In the genomic region with DNA sequence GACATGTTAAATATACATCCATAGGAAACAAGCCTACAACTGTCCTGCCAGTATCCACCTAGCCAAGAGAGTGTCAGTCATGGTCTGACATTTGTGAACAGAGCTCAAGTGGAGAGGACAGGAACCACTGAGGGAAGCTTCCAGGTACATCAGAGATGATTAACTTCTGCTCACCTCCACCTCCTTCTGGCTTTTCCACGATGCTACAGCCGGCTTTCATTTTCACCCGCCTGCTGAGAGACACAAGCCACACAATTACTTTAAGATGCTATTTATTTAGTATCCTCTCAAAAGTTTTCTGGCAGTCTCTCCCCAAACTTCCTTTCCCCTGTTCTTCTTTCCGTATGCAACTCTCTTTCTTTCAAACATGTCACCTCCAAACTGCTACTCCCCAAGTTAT, we compare ENCODE assay signal across 9 cellular contexts. TPM values are rescaled to one million over a fixed set of nuclear protein-coding genes. Genes with fewer than 3 reads are reported as not detected.
DNase-seq lines count a peak whose midpoint lies in the region; ATAC-seq and TF ChIP-seq lines count a peak whose summit lies in the region.
"Had no signal": no experiment of that assay in that cellular context is flagged by ENCODE, and none has a peak within 500 bp of the region (broad histone marks: within the 10 kb centered on the region; RNA-seq: fewer than 3 reads in every experiment).

No MANE protein-coding gene starts in this region.

- TF ChIP-seq CTCF in GM12864 (IDR thresholded peaks at IDR 0.05; ENCODE audit: low read depth, low read length, missing control alignments) (peak; percentile 1), PC-9 (conservative IDR thresholded peaks at IDR 0.05) (no peak; the same call in 1 of the 2 replicates), epithelial cell of esophagus (IDR thresholded peaks at IDR 0.05; ENCODE audit: insufficient read depth, low read depth, low read length, missing control alignments) (peak; percentile 56)

- peaks cover 56% of the 10 kb centered on the region for H3F3A ChIP-seq in PC-9 (ENCODE audit: insufficient read depth, low read depth)

- peak overlapping the region; percentile 97 for H3K9ac ChIP-seq in skeletal muscle satellite cell (ENCODE audit: low read depth, low read length)

- BruUV-seq in PC-9 (replicated peaks; lab: Mats Ljungman, UMichigan), result no TSS peak

- H3K79me2 ChIP-seq in PC-9 (ENCODE audit: low read depth), result peaks cover 54% of the 10 kb centered on the region

- peak overlapping the region; percentile 78 for H3K27ac ChIP-seq in PC-9

- ATAC-seq in HG03520 (IDR thresholded peaks at IDR 0.05; ENCODE audit: unreplicated experiment) (no peak), left colon (no peak)

- no peak overlapping the region; the same call in 1 of the 2 replicates for H3K4me3 ChIP-seq in GM12864 (ENCODE audit: low read depth, low read length)
- peak overlapping the region; percentile 86 for H3K4me3 ChIP-seq in PC-9
- no peak overlapping the region for H3K4me3 ChIP-seq in epithelial cell of esophagus (ENCODE audit: low read length)
- peak overlapping the region; percentile 97 for H3K4me3 ChIP-seq in skeletal muscle satellite cell (ENCODE audit: low read length)

- DNase-seq in GM12864 (ENCODE audit: low read depth) (no peak), PC-9 (peak in 1 of 2 experiments; percentile 11), epithelial cell of esophagus (ENCODE audit: low read depth) (peak; percentile 63), left colon (no peak)
- DNase-seq in stimulated activated CD4-positive, alpha-beta T cell treated with anti-CD3 and anti-CD28 coated beads, Interleukin-15, amount 100 ng/mL, for 24 hours, result no peak
- DNase-seq: NCI-H2171, nucleus accumbens had no signal

- POLR2A ChIA-PET in PC-9 (lab: Charles Lee; ENCODE audit: unreplicated experiment), result interaction anchor here (0.6 kb wide), 1 partner anchor 35 kb away, joined by 4 read pairs; no protein-coding TSS in a partner anchor

- H3K9me2 ChIP-seq in PC-9 (ENCODE audit: insufficient read depth), result no peaks in the 10 kb centered on the region

- H4K20me1 ChIP-seq in PC-9 (ENCODE audit: insufficient read depth), result peaks cover 11% of the 10 kb centered on the region; the same call in 1 of the 2 replicates

- intact Hi-C loops in PC-9 (cut with micrococcal nuclease; ENCODE audit: unreplicated experiment), result loop anchor here (1.0 to 10.0 kb wide), 2 partner anchors 46 to 441 kb away; no protein-coding TSS in a partner anchor
- intact Hi-C loops in left colon (cut with DNase I, micrococcal nuclease), result no loop called here

- H2AFZ ChIP-seq in PC-9, result no peak overlapping the region

- H3K9me3 ChIP-seq in PC-9 (ENCODE audit: insufficient read depth, low read depth), result no peaks in the 10 kb centered on the region
- no peaks in the 10 kb centered on the region for H3K9me3 ChIP-seq in skeletal muscle satellite cell (replicated peaks; ENCODE audit: low read length)

- H3K4me1 ChIP-seq in PC-9 (replicated peaks; ENCODE audit: insufficient read depth) (peaks cover 62% of the 10 kb centered on the region), skeletal muscle satellite cell (ENCODE audit: control insufficient read depth, insufficient read depth, low read length) (peaks cover 24% of the 10 kb centered on the region)

- CTCF ChIA-PET in PC-9 (lab: Charles Lee), result interaction anchor here (0.6 to 2.1 kb wide), 2 partner anchors 46 to 473 kb away, joined by 6 to 7 read pairs; no protein-coding TSS in a partner anchor

- peak overlapping the region; percentile 96 for H3K4me2 ChIP-seq in PC-9
- H3K4me2 ChIP-seq in skeletal muscle satellite cell (ENCODE audit: low read length), result peak overlapping the region; percentile 80

- H3K36me3 ChIP-seq in PC-9 (ENCODE audit: low read depth), result peaks cover 42% of the 10 kb centered on the region
- peaks cover 49% of the 10 kb centered on the region for H3K36me3 ChIP-seq in skeletal muscle satellite cell (ENCODE audit: insufficient read depth, low read length)

- H3K27me3 ChIP-seq in PC-9 (ENCODE audit: insufficient read depth, low read depth), result no peaks in the 10 kb centered on the region
- H3K27me3 ChIP-seq in skeletal muscle satellite cell (ENCODE audit: control insufficient read depth, insufficient read depth, low read length), result no peaks in the 10 kb centered on the region

RNA-seq across cellular contexts. Expression of a gene that starts 2.1 kb away (rescaled TPM):
- 22.1 and 26.2 TPM in 2 replicates for total RNA-seq in PC-9 (2021)
- 7.4 and 11.2 TPM in 2 replicates for total RNA-seq in skeletal muscle satellite cell (2012; rRNA removed)
- 10 to 100 TPM; 27.9 to 32.5 TPM for total RNA-seq in left colon

RNA-seq across cellular contexts. Expression of a gene that starts 36.5 kb away (rescaled TPM):
- not detected in 2 replicates for total RNA-seq in PC-9 (2021)
- total RNA-seq in skeletal muscle satellite cell (2012; rRNA removed), result not detected in 2 replicates
- total RNA-seq in left colon, result not detected

Comparison
In these comparisons a context has a peak if more than half of its experiments do, and no peak if none do; other contexts are left out.
1. H3K4me3 ChIP-seq: peak in PC-9 (single experiment) and skeletal muscle satellite cell (single experiment); none in GM12864 (single experiment) and epithelial cell of esophagus (single experiment).